In the genomic region with DNA sequence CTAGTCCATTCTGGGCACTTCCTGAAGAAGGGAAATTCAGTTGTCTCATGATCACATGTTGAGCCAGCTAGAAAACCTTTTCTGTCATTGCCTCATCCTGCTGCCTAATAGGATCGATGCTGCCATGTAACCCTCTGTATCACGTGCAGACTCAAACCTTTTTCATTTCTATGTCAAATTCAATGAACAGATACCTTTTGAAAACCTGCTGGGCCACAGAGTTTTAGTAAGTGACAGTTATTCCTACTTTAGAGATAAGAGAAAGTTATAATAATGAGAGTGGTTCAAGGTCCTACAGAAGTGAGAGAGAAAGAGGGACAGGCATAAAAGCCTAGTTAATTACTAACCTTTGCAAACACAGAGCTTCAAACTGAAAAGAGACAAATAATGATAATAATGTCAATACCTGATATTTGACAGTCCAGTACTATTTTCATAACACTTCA, we compare ENCODE assay signal across 2 cellular contexts.
TF ChIP-seq lines count a peak whose summit lies in the region.

No MANE protein-coding gene starts in this region.

TF ChIP-seq in GM23338, 12 proteins besides CTCF, POLR2A, EP300 and RAD21:
- TF ChIP-seq, protein P1, sequence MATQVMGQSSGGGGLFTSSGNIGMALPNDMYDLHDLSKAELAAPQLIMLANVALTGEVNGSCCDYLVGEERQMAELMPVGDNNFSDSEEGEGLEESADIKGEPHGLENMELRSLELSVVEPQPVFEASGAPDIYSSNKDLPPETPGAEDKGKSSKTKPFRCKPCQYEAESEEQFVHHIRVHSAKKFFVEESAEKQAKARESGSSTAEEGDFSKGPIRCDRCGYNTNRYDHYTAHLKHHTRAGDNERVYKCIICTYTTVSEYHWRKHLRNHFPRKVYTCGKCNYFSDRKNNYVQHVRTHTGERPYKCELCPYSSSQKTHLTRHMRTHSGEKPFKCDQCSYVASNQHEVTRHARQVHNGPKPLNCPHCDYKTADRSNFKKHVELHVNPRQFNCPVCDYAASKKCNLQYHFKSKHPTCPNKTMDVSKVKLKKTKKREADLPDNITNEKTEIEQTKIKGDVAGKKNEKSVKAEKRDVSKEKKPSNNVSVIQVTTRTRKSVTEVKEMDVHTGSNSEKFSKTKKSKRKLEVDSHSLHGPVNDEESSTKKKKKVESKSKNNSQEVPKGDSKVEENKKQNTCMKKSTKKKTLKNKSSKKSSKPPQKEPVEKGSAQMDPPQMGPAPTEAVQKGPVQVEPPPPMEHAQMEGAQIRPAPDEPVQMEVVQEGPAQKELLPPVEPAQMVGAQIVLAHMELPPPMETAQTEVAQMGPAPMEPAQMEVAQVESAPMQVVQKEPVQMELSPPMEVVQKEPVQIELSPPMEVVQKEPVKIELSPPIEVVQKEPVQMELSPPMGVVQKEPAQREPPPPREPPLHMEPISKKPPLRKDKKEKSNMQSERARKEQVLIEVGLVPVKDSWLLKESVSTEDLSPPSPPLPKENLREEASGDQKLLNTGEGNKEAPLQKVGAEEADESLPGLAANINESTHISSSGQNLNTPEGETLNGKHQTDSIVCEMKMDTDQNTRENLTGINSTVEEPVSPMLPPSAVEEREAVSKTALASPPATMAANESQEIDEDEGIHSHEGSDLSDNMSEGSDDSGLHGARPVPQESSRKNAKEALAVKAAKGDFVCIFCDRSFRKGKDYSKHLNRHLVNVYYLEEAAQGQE (IDR thresholded peaks at IDR 0.05; ENCODE audit: unreplicated experiment): no peak
- TF ChIP-seq NANOG (IDR thresholded peaks at IDR 0.05; ENCODE audit: borderline replicate concordance) (no peak), EZH2 (IDR thresholded peaks at IDR 0.05; ENCODE audit: low read depth, unreplicated experiment) (no peak)

TF ChIP-seq in liver, 16 proteins besides CTCF, POLR2A, EP300 and RAD21 (continued from another document):
- TF ChIP-seq, protein P2, sequence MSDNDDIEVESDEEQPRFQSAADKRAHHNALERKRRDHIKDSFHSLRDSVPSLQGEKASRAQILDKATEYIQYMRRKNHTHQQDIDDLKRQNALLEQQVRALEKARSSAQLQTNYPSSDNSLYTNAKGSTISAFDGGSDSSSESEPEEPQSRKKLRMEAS (IDR thresholded peaks at IDR 0.05): peak; percentile 39
- TF ChIP-seq YY1 (IDR thresholded peaks at IDR 0.05): no peak
- TF ChIP-seq, protein P1 (IDR thresholded peaks at IDR 0.05): peak; percentile 31
- TF ChIP-seq FOXA2 (IDR thresholded peaks at IDR 0.05): no peak
- no peak for TF ChIP-seq TAF1 (conservative IDR thresholded peaks at IDR 0.05)
- TF ChIP-seq GABPA (IDR thresholded peaks at IDR 0.05 in 1 of 2, conservative IDR thresholded peaks at IDR 0.05 in 1 of 2): no peak
- TF ChIP-seq NR2F2 (IDR thresholded peaks at IDR 0.05): no peak
- TF ChIP-seq EGR1 (IDR thresholded peaks at IDR 0.05; ENCODE audit: low read depth in 2 of 2): no peak
- TF ChIP-seq, protein P3, sequence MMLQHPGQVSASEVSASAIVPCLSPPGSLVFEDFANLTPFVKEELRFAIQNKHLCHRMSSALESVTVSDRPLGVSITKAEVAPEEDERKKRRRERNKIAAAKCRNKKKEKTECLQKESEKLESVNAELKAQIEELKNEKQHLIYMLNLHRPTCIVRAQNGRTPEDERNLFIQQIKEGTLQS (IDR thresholded peaks at IDR 0.05): peak; percentile 18
- TF ChIP-seq, protein P4, sequence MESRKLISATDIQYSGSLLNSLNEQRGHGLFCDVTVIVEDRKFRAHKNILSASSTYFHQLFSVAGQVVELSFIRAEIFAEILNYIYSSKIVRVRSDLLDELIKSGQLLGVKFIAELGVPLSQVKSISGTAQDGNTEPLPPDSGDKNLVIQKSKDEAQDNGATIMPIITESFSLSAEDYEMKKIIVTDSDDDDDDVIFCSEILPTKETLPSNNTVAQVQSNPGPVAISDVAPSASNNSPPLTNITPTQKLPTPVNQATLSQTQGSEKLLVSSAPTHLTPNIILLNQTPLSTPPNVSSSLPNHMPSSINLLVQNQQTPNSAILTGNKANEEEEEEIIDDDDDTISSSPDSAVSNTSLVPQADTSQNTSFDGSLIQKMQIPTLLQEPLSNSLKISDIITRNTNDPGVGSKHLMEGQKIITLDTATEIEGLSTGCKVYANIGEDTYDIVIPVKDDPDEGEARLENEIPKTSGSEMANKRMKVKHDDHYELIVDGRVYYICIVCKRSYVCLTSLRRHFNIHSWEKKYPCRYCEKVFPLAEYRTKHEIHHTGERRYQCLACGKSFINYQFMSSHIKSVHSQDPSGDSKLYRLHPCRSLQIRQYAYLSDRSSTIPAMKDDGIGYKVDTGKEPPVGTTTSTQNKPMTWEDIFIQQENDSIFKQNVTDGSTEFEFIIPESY (IDR thresholded peaks at IDR 0.05): no peak
- peak; percentile 42 to 46 for TF ChIP-seq HNF4A (conservative IDR thresholded peaks at IDR 0.05)
- no peak for TF ChIP-seq SP1 (IDR thresholded peaks at IDR 0.05)
- TF ChIP-seq FOXA1 (IDR thresholded peaks at IDR 0.05): no peak
- no peak for TF ChIP-seq HNF4G (IDR thresholded peaks at IDR 0.05)
- no peak for TF ChIP-seq JUND (IDR thresholded peaks at IDR 0.05)
